29 cellular contexts compared by ENCODE assay signal in the genomic region with DNA sequence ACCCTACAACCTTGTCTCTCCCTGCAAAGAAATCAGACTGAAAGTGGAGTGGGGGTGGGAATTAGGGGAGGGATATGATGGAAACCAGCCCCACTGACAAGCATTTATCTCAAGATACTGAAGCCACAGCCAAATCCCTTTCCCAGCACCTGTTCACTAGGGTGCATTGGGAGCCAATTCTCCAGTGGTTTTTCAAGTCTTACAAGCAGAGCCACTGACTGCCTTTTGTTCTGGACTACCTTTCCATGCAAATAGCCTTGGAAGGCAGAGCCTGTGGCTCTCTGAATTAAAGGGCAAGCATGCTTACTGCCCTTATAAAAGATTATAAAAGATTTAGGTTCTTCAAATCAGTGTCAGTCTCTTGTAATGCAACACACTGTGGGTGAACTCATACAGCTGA. TPM values are rescaled to one million over a fixed set of nuclear protein-coding genes. Genes with fewer than 3 reads are reported as not detected.
DNase-seq lines count a peak whose midpoint lies in the region; ATAC-seq, FAIRE-seq and TF ChIP-seq lines count a peak whose summit lies in the region.
"Had no signal": no experiment of that assay in that cellular context is flagged by ENCODE, and none has a peak within 500 bp of the region (broad histone marks: within the 10 kb centered on the region; RNA-seq: fewer than 3 reads in every experiment).

No MANE protein-coding gene starts in this region.

- H2BK20ac ChIP-seq in H1 (ENCODE audit: low read length), result no peak overlapping the region

- H4K8ac ChIP-seq in H1 (ENCODE audit: extremely low read depth, insufficient read depth, low read length), result no peak overlapping the region

- H2AFZ ChIP-seq in H1 (ENCODE audit: low read length), result no peak overlapping the region

- no peak overlapping the region for H3K9ac ChIP-seq in H1 (replicated peaks in 1 of 4; ENCODE audit: extremely low read depth in 1 of 4, low read depth in 3 of 4, low read length in 3 of 4)

- FAIRE-seq in H1 (lab: Jason Lieb, UNC), result no peak

- H4K5ac ChIP-seq in H1 (ENCODE audit: insufficient read length, low read depth, low read length), result no peak overlapping the region

- H3K4me3 ChIP-seq in right atrium auricular region, result no peak overlapping the region
- peak overlapping the region in 1 of 4 experiments; percentile 24; a peak in 1 of 8 replicates for H3K4me3 ChIP-seq in H1 (ENCODE audit: extremely low read depth in 1 of 4, insufficient read depth in 2 of 4, low read depth in 3 of 4, low read length in 4 of 4)
- H3K4me3 ChIP-seq: heart left ventricle, psoas muscle, transverse colon had no signal

- CTCF ChIA-PET in H1 (lab: Charles Lee; ENCODE audit: partially characterized antibody), result interaction anchor here (1.6 kb wide), 1 partner anchor 90 kb away, joined by 3 read pairs; no protein-coding TSS in a partner anchor

- H3K36me3 ChIP-seq in right atrium auricular region (no peaks in the 10 kb centered on the region), H1 (ENCODE audit: control insufficient read depth in 2 of 4, insufficient read depth in 4 of 4, low read length in 3 of 4) (no peaks in the 10 kb centered on the region)
- H3K36me3 ChIP-seq: heart left ventricle, neutrophil, transverse colon had no signal

- no peak for TF ChIP-seq RAD21 in H1 (IDR thresholded peaks at IDR 0.05 in 1 of 2, conservative IDR thresholded peaks at IDR 0.05 in 1 of 2; ENCODE audit: low read depth in 2 of 2, low read length in 2 of 2)

- intact Hi-C loops in left ventricle myocardium superior (cut with micrococcal nuclease), result no loop called here

- H3K56ac ChIP-seq in H1 (replicated peaks; ENCODE audit: insufficient read length, low read depth, low read length), result no peak overlapping the region

- H3K23me2 ChIP-seq in H1 (ENCODE audit: low read depth, low read length), result 0 out of 2 replicates have a peak, but pooled peaks cover 3% of the 10 kb centered on the region

- H2BK12ac ChIP-seq in H1 (ENCODE audit: low read depth, low read length), result no peak overlapping the region

- TF ChIP-seq POLR2A in H1 (IDR thresholded peaks at IDR 0.05; ENCODE audit: control extremely low read depth in 1 of 2, low read depth in 2 of 2, low read length in 2 of 2), result no peak

- H2AK5ac ChIP-seq in H1 (ENCODE audit: low read depth, low read length), result no peak overlapping the region

- no peak overlapping the region for H2BK120ac ChIP-seq in H1 (replicated peaks; ENCODE audit: low read depth, low read length)

- H3K27ac ChIP-seq in right atrium auricular region (no peak overlapping the region), H1 (ENCODE audit: low read depth, low read length) (no peak overlapping the region)
- H3K27ac ChIP-seq: epithelial cell of prostate, neutrophil, psoas muscle, transverse colon had no signal

- no peak overlapping the region for H2BK15ac ChIP-seq in H1 (ENCODE audit: low read length)

- POLR2A ChIA-PET in H1 (lab: Charles Lee; ENCODE audit: partially characterized antibody), result no interaction called here

- no peak overlapping the region for H3K23ac ChIP-seq in H1 (ENCODE audit: insufficient read length)

- H3K9me3 ChIP-seq in right atrium auricular region (no peaks in the 10 kb centered on the region), H1 (ENCODE audit: insufficient read depth in 2 of 2, low read depth in 1 of 2, low read length in 1 of 2) (no peaks in the 10 kb centered on the region)
- H3K9me3 ChIP-seq: heart left ventricle, neutrophil, psoas muscle, transverse colon had no signal

- H3K14ac ChIP-seq in H1 (ENCODE audit: insufficient read length), result no peak overlapping the region

- no peak overlapping the region for H3K4ac ChIP-seq in H1 (replicated peaks; ENCODE audit: insufficient read length, low read depth, low read length)

- H3K27me3 ChIP-seq in right atrium auricular region (no peaks in the 10 kb centered on the region), H1 (replicated peaks in 1 of 4; ENCODE audit: control insufficient read depth in 3 of 4, extremely low read depth in 1 of 4, insufficient read depth in 3 of 4, low read length in 3 of 4) (peaks cover 0 to 3% (median 0%) of the 10 kb centered on the region in 4 experiments; a peak in 2 of 7 replicates)
- H3K27me3 ChIP-seq: heart left ventricle, neutrophil, transverse colon had no signal

- peaks cover 0 to 10% of the 10 kb centered on the region in 2 donors for H3K4me1 ChIP-seq in right atrium auricular region
- peaks cover 0 to 12% (median 9%) of the 10 kb centered on the region in 4 experiments for H3K4me1 ChIP-seq in H1 (replicated peaks in 1 of 4; ENCODE audit: control insufficient read depth in 3 of 4, insufficient read depth in 4 of 4, low read length in 3 of 4)
- H3K4me1 ChIP-seq: psoas muscle, transverse colon had no signal

- DNase-seq in DMS79 treated with DMSO at 0.1 percent for 48 hours (lab: John Stamatoyannopoulos, UW) (peak; percentile 25), DMS79 (lab: John Stamatoyannopoulos, UW) (no peak), left ventricle myocardium superior (no peak), right atrium auricular region (ENCODE audit: low spot score) (no peak), H1 (ENCODE audit: low read depth in 1 of 2, low spot score in 2 of 2) (no peak), occipital lobe (lab: John Stamatoyannopoulos, UW) (no peak)
- DNase-seq in activated CD4-positive, alpha-beta T cell treated with anti-CD3 and anti-CD28 coated beads for 48 hours, result no peak
- DNase-seq: activated CD4-positive, alpha-beta memory T cell treated with anti-CD3 and anti-CD28 coated beads for 36 hours; activated CD4-positive, CD25-positive, alpha-beta regulatory T cell; activated CD8-positive, alpha-beta memory T cell treated with anti-CD3 and anti-CD28 coated beads, Interleukin-2, amount 50 U/mL, for 48 hours; activated naive CD8-positive, alpha-beta T cell treated with anti-CD3 and anti-CD28 coated beads for 36 hours; CD8-positive, alpha-beta T cell; DMS153; heart left ventricle; left cardiac atrium; mesenchymal stem cell; NCI-H774; OCI-M1; psoas muscle; T1000; transverse colon had no signal

- no peak overlapping the region for H3K4me2 ChIP-seq in H1 (ENCODE audit: insufficient read depth in 1 of 2, low read depth in 2 of 2, low read length in 2 of 2)

- H3K18ac ChIP-seq in H1 (ENCODE audit: extremely low read depth, low read length), result no peak overlapping the region

- no peak overlapping the region for H4K91ac ChIP-seq in H1 (replicated peaks; ENCODE audit: insufficient read length, low read length)

- no peaks in the 10 kb centered on the region for H3K79me1 ChIP-seq in H1 (ENCODE audit: low read depth, low read length)

- H2BK5ac ChIP-seq in H1 (ENCODE audit: low read depth, low read length), result 0 out of 2 replicates have a peak overlapping the region, but pooled peaks have one; percentile 28

- no peak for TF ChIP-seq EP300 in H1 (IDR thresholded peaks at IDR 0.05; ENCODE audit: borderline replicate concordance in 1 of 2, low read depth in 2 of 2, low read length in 2 of 2)

- no peaks in the 10 kb centered on the region for H4K20me1 ChIP-seq in H1 (replicated peaks in 1 of 2; ENCODE audit: control insufficient read depth in 1 of 2, insufficient read depth in 2 of 2, low read length in 2 of 2)

- H3K79me2 ChIP-seq in H1 (ENCODE audit: control insufficient read depth in 1 of 2, insufficient read depth in 2 of 2, low read length in 2 of 2), result no peaks in the 10 kb centered on the region

- ATAC-seq in left ventricle myocardium superior (peak; percentile 36), GM18873 (IDR thresholded peaks at IDR 0.05; ENCODE audit: low FRiP score, unreplicated experiment) (no peak)
- ATAC-seq: CD8-positive, alpha-beta T cell; HCT116; left cardiac atrium; Right ventricle myocardium inferior had no signal

- TF ChIP-seq CTCF in right atrium auricular region (IDR thresholded peaks at IDR 0.05) (no peak), H1 (IDR thresholded peaks at IDR 0.05; ENCODE audit: control extremely low read depth in 1 of 3, insufficient read depth in 1 of 3, low read depth in 1 of 3, low read length in 3 of 3) (no peak)

TF ChIP-seq in H1, 55 proteins besides CTCF, POLR2A, EP300 and RAD21:
- no peak for TF ChIP-seq KDM4A (IDR thresholded peaks at IDR 0.05; ENCODE audit: low read depth, low read length, severe bottlenecking)
- TF ChIP-seq HDAC2 (IDR thresholded peaks at IDR 0.05; ENCODE audit: borderline replicate concordance in 1 of 2, low read depth in 2 of 2, low read length in 2 of 2), result no peak
- no peak for TF ChIP-seq TEAD4 (IDR thresholded peaks at IDR 0.05; ENCODE audit: low read depth, low read length)
- TF ChIP-seq, protein P1, sequence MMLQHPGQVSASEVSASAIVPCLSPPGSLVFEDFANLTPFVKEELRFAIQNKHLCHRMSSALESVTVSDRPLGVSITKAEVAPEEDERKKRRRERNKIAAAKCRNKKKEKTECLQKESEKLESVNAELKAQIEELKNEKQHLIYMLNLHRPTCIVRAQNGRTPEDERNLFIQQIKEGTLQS (IDR thresholded peaks at IDR 0.05; ENCODE audit: insufficient read depth, low read depth, low read length), result no peak
- no peak for TF ChIP-seq YY1 (IDR thresholded peaks at IDR 0.05; ENCODE audit: low read depth, low read length)
- no peak for TF ChIP-seq SP4 (IDR thresholded peaks at IDR 0.05; ENCODE audit: low read length)
TF ChIP-seq in H1: peak in this region for 0.

RNA-seq across cellular contexts. Expression of a gene that starts 8.8 kb away (rescaled TPM):
- 28.3 TPM for total RNA-seq in left ventricle myocardium superior
- 10 to 100 TPM; 11.6 to 15.2 TPM for total RNA-seq in right atrium auricular region
- total RNA-seq in H1 (2021; fragmentation: NEBNext Ultra II Directional; extraction: Animal tissue kit (Norgen Biotek cat#: 25700)), result not detected in 2 replicates
- not detected in 2 replicates for polyA plus RNA-seq in H1 (2011; rRNA removed)
- polyA plus RNA-seq in H1 (2011; cell fraction: cytosol; rRNA removed), result not detected
- not detected for polyA plus RNA-seq in H1 (2011; cell fraction: nucleus; rRNA removed)
- not detected in 4 replicates for polyA plus RNA-seq in H1 (2012, experiment 1 of 2)
- not detected for polyA plus RNA-seq in H1 (2012, experiment 2 of 2)
- not detected for polyA plus RNA-seq in H1 (2013, experiment 1 of 2)
- polyA plus RNA-seq in H1 (2013, experiment 2 of 2), result not detected
- not detected in 2 replicates for polyA minus RNA-seq in H1 (2011; rRNA and poly(A)+ RNA removed)
- not detected for polyA minus RNA-seq in H1 (2011; cell fraction: cytosol; rRNA and poly(A)+ RNA removed)
- polyA minus RNA-seq in H1 (2011; cell fraction: nucleus; rRNA and poly(A)+ RNA removed), result not detected
- 2.3 TPM for total RNA-seq in occipital lobe
- total RNA-seq: A172; activated CD4-positive, alpha-beta memory T cell treated with anti-CD3 and anti-CD28 coated beads for 36 hours; activated naive CD8-positive, alpha-beta T cell treated with anti-CD3 and anti-CD28 coated beads for 36 hours; activated T-helper 2 cell treated with anti-CD3 and anti-CD28 coated beads, Interferon-gamma antibody, Interleukin-2, Interleukin-4, amounts not matched to agents 10 μg/mL and 5 μg/mL and 100 μg/mL, durations not matched to agents 14 hours and 24 hours and 36 hours; CD8-positive, alpha-beta T cell; fibroblast of villous mesenchyme had no signal
